Comparison of ENCODE assay signal across 1 cellular context in genomic region chr2:43230481-43230880, GRCh38.
TF ChIP-seq lines count a peak whose summit lies in the region.

No MANE protein-coding gene starts in this region.

TF ChIP-seq in H1, 55 proteins besides CTCF, POLR2A, EP300 and RAD21:
- TF ChIP-seq SP1 (IDR thresholded peaks at IDR 0.05; ENCODE audit: low read depth, low read length) (no peak), HDAC6 (IDR thresholded peaks at IDR 0.05; ENCODE audit: low read depth, low read length) (no peak), TCF12 (IDR thresholded peaks at IDR 0.05; ENCODE audit: low read depth, low read length) (0 out of 2 replicates have a peak, but pooled peaks have one; percentile 51)
TF ChIP-seq in H1: peak in this region for 1.
